Comparison of ENCODE assay signal across 8 cellular contexts in the genomic region with DNA sequence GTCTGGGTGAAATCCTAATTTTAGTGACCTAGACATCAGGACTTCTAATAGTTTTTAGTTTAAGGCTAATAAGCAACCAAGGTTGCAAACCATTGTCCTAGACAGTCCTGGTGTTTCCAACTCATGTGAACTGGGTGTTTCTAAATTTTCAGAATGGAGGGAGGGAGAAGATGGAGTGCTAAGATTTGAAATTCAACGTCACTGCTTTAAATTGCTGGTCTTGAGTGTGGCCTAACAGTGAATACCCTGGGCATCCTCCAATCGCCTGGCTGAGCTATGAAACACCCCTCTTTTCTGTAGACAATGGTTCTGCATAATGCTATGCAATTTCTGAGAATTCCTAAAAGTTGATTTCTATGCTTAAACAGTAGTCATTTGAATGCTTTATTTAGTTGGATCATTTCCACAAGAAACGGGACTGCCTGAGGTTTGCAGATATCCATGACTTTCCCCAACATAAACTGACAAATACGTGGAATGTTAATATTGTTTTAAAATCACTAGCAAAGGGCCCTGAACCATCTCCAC. TPM values are rescaled to one million over a fixed set of nuclear protein-coding genes. Genes with fewer than 3 reads are reported as not detected.
DNase-seq lines count a peak whose midpoint lies in the region; ATAC-seq and TF ChIP-seq lines count a peak whose summit lies in the region.

No MANE protein-coding gene starts in this region.

- H3K27me3 ChIP-seq in iPS DF 6.9 (ENCODE audit: control insufficient read depth, insufficient read depth, low read length) (no peaks in the 10 kb centered on the region), gastrocnemius medialis (no peaks in the 10 kb centered on the region)

- peak; percentile 21 for ATAC-seq in GM21526 (IDR thresholded peaks at IDR 0.05; ENCODE audit: low FRiP score, unreplicated experiment)
- no peak for ATAC-seq in gastrocnemius medialis
- ATAC-seq in HG03457 (IDR thresholded peaks at IDR 0.05; ENCODE audit: unreplicated experiment), result no peak

- H3K4me3 ChIP-seq in NB4 (ENCODE audit: low read depth, low read length) (peak overlapping the region; percentile 69), iPS DF 6.9 (ENCODE audit: low read length) (peak overlapping the region; percentile 95; the same call in 1 of the 2 replicates), gastrocnemius medialis (peak overlapping the region; percentile 74 to 94 (median 83))

- H3K36me3 Mint-ChIP-seq in Calu3 (ENCODE audit: insufficient read depth, unreplicated experiment), result peaks cover 34% of the 10 kb centered on the region

- H3K36me3 ChIP-seq in iPS DF 6.9 (ENCODE audit: control insufficient read depth, insufficient read depth, low read length) (no peaks in the 10 kb centered on the region), gastrocnemius medialis (no peaks in the 10 kb centered on the region)

- H3K27me3 Mint-ChIP-seq in Calu3 (ENCODE audit: unreplicated experiment), result no peaks in the 10 kb centered on the region

- H3K27ac ChIP-seq in iPS DF 6.9 (ENCODE audit: low read length), result no peak overlapping the region
- H3K27ac ChIP-seq in gastrocnemius medialis, result peak overlapping the region; percentile 97 to 100 (median 98)

- H3K9me3 Mint-ChIP-seq in Calu3 (ENCODE audit: low read depth, unreplicated experiment), result no peaks in the 10 kb centered on the region

- H3K4me3 Mint-ChIP-seq in Calu3 (ENCODE audit: low read depth, unreplicated experiment), result peak overlapping the region; percentile 86

- BruUV-seq in Calu3 (replicated peaks; lab: Mats Ljungman, UMichigan), result TSS peak; percentile 59

- TF ChIP-seq CTCF in Calu3 (IDR thresholded peaks at IDR 0.05; ENCODE audit: unreplicated experiment) (no peak), NB4 (IDR thresholded peaks at IDR 0.05; ENCODE audit: low read depth, low read length) (no peak), gastrocnemius medialis (IDR thresholded peaks at IDR 0.05 in 4 of 5, conservative IDR thresholded peaks at IDR 0.05 in 1 of 5) (no peak)

- H3K9me3 ChIP-seq in iPS DF 6.9 (ENCODE audit: control insufficient read depth, insufficient read depth, low read length) (no peaks in the 10 kb centered on the region), gastrocnemius medialis (no peaks in the 10 kb centered on the region)

- peak overlapping the region; percentile 97 for H3K27ac Mint-ChIP-seq in Calu3 (ENCODE audit: unreplicated experiment)

- H3K4me1 Mint-ChIP-seq in Calu3 (ENCODE audit: low read depth, unreplicated experiment), result peaks cover 18% of the 10 kb centered on the region

- CTCF ChIA-PET in Calu3 (lab: Charles Lee), result interaction anchor here (0.5 to 0.6 kb wide), 2 partner anchors 25 to 241 kb away, joined by 3 to 7 read pairs; no protein-coding TSS in a partner anchor

- no CpG with 5 or more reads among the region's 4 CpGs for WGBS in iPS DF 6.9 (ENCODE audit: insufficient coverage, insufficient read length)

- no peaks in the 10 kb centered on the region for H3K4me1 ChIP-seq in iPS DF 6.9 (ENCODE audit: control insufficient read depth, insufficient read depth, low read length)
- H3K4me1 ChIP-seq in gastrocnemius medialis, result peaks cover 52 to 58% of the 10 kb centered on the region in 2 donors

- in situ Hi-C loops in gastrocnemius medialis (cut with MboI; ENCODE audit: low sequenced_read_pairs in 4 of 4), result loop anchor here in 3 of 4 donors (25.0 kb wide), 3 partner anchors 167 to 642 kb away; a partner anchor contains a TSS

- no peak for TF ChIP-seq POLR2A in NB4 (IDR thresholded peaks at IDR 0.05; ENCODE audit: extremely low read depth, insufficient read length)
- TF ChIP-seq POLR2A in gastrocnemius medialis (IDR thresholded peaks at IDR 0.05), result no peak

- intact Hi-C loops in Calu3 (cut with micrococcal nuclease; ENCODE audit: unreplicated experiment) (no loop called here), gastrocnemius medialis (cut with DNase I; ENCODE audit: low total_unique reads) (loop anchor here (2.0 to 5.0 kb wide), 3 partner anchors 422 to 651 kb away; a partner anchor contains a TSS)

- DNase-seq in Calu3 (no peak), NB4 (ENCODE audit: low read depth) (peak; percentile 79), amniotic epithelial cell (ENCODE audit: low read depth) (peak; percentile 66), iPS DF 6.9 (ENCODE audit: low read depth, low spot score) (no peak), gastrocnemius medialis (no peak)
- DNase-seq in activated effector memory CD4-positive, alpha-beta T cell treated with anti-CD3 and anti-CD28 coated beads, Interleukin-2, amount 50 U/mL, for 16 hours, result no peak

RNA-seq across cellular contexts. Expression of a gene that starts 1.2 kb away (rescaled TPM):
- 26.4 and 27.0 TPM in 2 replicates for total RNA-seq in Calu3 (2022)
- 100 to 1,000 TPM in 1 of 4 donors, 10 to 100 TPM in 3; 81.7 to 106 (median 89.8) TPM for total RNA-seq in gastrocnemius medialis

RNA-seq across cellular contexts. Expression of a gene that starts 27.7 kb away (rescaled TPM):
- total RNA-seq in Calu3 (2022) (18.6 and 22.6 TPM in 2 replicates), gastrocnemius medialis (10 to 100 TPM; 16.5 to 33.3 (median 21.1) TPM)

RNA-seq across cellular contexts. Expression of a gene that starts 48.9 kb away (rescaled TPM):
- total RNA-seq in Calu3 (2022) (4.7 and 6.0 TPM in 2 replicates), gastrocnemius medialis (1 to 10 TPM in 2 of 4 donors, under 1 TPM in 2; 0.26 to 2.1 (median 0.95) TPM)

Comparison
In these comparisons a context has a peak if more than half of its experiments do, and no peak if none do; other contexts are left out.
1. DNase-seq: peak in NB4 (single experiment) and amniotic epithelial cell (single experiment); none in Calu3 (single experiment), iPS DF 6.9 (single experiment), gastrocnemius medialis (0 of 2) and activated effector memory CD4-positive, alpha-beta T cell treated with anti-CD3 and anti-CD28 coated beads, Interleukin-2, amount 50 U/mL, for 16 hours (single experiment).
2. Peak in every context shown above with its lines, with median percentiles within 50 percentile points of each other: H3K4me3 ChIP-seq.